22 cellular contexts compared by ENCODE assay signal in the genomic region with DNA sequence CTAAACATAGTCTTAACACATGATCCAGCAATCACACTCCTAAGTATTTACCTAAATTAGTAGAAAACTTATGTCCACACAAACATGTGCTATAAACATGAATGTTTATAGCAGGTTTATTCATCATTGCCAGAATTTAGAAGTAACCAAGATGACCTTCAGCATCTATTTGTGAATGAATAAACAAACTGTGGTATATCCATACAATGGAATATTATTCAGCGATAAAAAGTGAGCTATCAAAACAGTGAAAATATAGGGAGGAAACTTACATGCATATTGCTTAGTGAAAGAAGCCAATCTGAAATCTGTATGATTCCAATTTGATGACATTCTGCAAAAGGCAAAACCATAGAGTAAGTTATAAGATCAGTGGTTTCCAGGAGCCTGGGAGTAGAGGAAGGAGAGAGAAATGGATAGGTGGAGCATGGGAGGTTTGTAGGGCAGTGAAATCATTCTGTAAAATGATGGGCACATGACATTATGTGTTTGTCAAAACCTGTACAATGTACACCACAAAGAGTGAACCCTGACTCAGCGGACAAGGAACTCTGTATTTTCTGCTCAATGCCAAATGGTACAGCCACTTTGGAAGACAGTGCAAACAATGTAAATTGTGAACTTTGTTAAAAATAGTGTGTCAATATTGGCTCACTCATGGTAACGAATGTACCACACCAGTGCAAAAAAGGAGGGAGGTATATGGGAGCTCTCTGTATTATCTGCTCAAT.
DNase-seq lines count a peak whose midpoint lies in the region; ATAC-seq, FAIRE-seq and TF ChIP-seq lines count a peak whose summit lies in the region.
"Had no signal": no experiment of that assay in that cellular context is flagged by ENCODE, and none has a peak within 500 bp of the region (broad histone marks: within the 10 kb centered on the region; RNA-seq: fewer than 3 reads in every experiment).

No MANE protein-coding gene starts in this region.

- DNase-seq in ascending aorta (ENCODE audit: low spot score in 2 of 2), result no peak
- no peak for DNase-seq in pancreas
- DNase-seq in NOMO-1 treated with dmso at 0.1 percent for 144 hours (lab: John Stamatoyannopoulos, UW; ENCODE audit: unreplicated experiment), result no peak
- no peak for DNase-seq in activated T-cell treated with anti-CD3 and anti-CD28 coated beads, Interleukin-2, amount 50 U/mL, for 1 hour
- no peak for DNase-seq in SW480 (ENCODE audit: low spot score)
- DNase-seq: CD8-positive, alpha-beta T cell; DMS79; IMR-90; Karpas-422; NCI-H1417 treated with DMSO at 0.1 percent for 48 hours; NCI-H2029; NCI-H2171; NCI-H446; NCI-H82; PC-9; SJCRH30 had no signal

- POLR2A ChIA-PET in HEK293 (lab: Yijun Ruan, JAX), result no interaction called here

- CTCF ChIA-PET in HEK293 (lab: Yijun Ruan, JAX), result interaction anchor here (0.6 kb wide), 1 partner anchor 124 kb away, joined by 3 read pairs; a partner anchor contains a TSS

- H3K27ac ChIP-seq in HEK293 (ENCODE audit: extremely low read depth, low read depth, low read length) (no peak overlapping the region), ascending aorta (peak overlapping the region; percentile 91 to 94), pancreas (peak overlapping the region in 3 of 4 donors; percentile 15 to 81 (median 77))
- H3K27ac ChIP-seq: BLaER1, HL-60, PC-9, SJCRH30 had no signal

- H3K27me3 ChIP-seq in ascending aorta, result no peaks in the 10 kb centered on the region
- no peaks in the 10 kb centered on the region for H3K27me3 ChIP-seq in pancreas
- H3K27me3 ChIP-seq: BLaER1, SJCRH30 had no signal

- 49 to 57% methylated on average over 3 of the region's 3 CpGs for WGBS in pancreas, 2 donors

- FAIRE-seq in islet of Langerhans (lab: Jason Lieb, UNC) (peak; percentile 70), pancreas (lab: Jason Lieb, UNC) (no peak)

- no peak for TF ChIP-seq CTCF in HEK293 (tag by site-specific recombination; IDR thresholded peaks at IDR 0.05)
- no peak for TF ChIP-seq CTCF in ascending aorta (IDR thresholded peaks at IDR 0.05)
- no peak for TF ChIP-seq CTCF in pancreas (IDR thresholded peaks at IDR 0.05)

- no peaks in the 10 kb centered on the region for H3K36me3 ChIP-seq in HEK293 (ENCODE audit: control insufficient read depth in 2 of 2, insufficient read depth in 1 of 2, low read length in 2 of 2)
- no peaks in the 10 kb centered on the region for H3K36me3 ChIP-seq in ascending aorta
- H3K36me3 ChIP-seq in pancreas, result no peaks in the 10 kb centered on the region
- H3K36me3 ChIP-seq: BLaER1, HAP-1, SJCRH30 had no signal

- intact Hi-C loops in ascending aorta (cut with DNase I) (loop anchor here (5.0 kb wide), 1 partner anchor 96 kb away; no protein-coding TSS in a partner anchor), pancreas (cut with DNase I) (no loop called here)

- H3K4me1 ChIP-seq in HEK293 (ENCODE audit: control insufficient read depth, insufficient read depth, low read length), result no peaks in the 10 kb centered on the region
- H3K4me1 ChIP-seq in ascending aorta, result peaks cover 4 to 27% of the 10 kb centered on the region in 2 donors
- peaks cover 3 to 16% (median 8%) of the 10 kb centered on the region in 3 donors for H3K4me1 ChIP-seq in pancreas
- H3K4me1 ChIP-seq: BLaER1, HAP-1, SJCRH30 had no signal

- ATAC-seq in pancreas (peak; percentile 49 to 75 (median 62)), GM19395 (IDR thresholded peaks at IDR 0.05; ENCODE audit: unreplicated experiment) (no peak)
- ATAC-seq: CD8-positive, alpha-beta T cell had no signal

- H3K9me3 ChIP-seq in HEK293 (ENCODE audit: control insufficient read depth, insufficient read depth, low read depth, low read length), result no peaks in the 10 kb centered on the region
- no peaks in the 10 kb centered on the region for H3K9me3 ChIP-seq in ascending aorta
- no peaks in the 10 kb centered on the region for H3K9me3 ChIP-seq in pancreas
- H3K9me3 ChIP-seq: SJCRH30 had no signal

- no peak overlapping the region for H3K4me3 ChIP-seq in HEK293 (ENCODE audit: low read depth, low read length)
- H3K4me3 ChIP-seq in ascending aorta, result no peak overlapping the region
- H3K4me3 ChIP-seq in pancreas, result no peak overlapping the region
- H3K4me3 ChIP-seq: BLaER1, HAP-1, PC-9, SJCRH30 had no signal

TF ChIP-seq in HEK293, 187 proteins besides CTCF, POLR2A, EP300 and RAD21:
- TF ChIP-seq ZNF121 (tag by site-specific recombination; IDR thresholded peaks at IDR 0.05) (no peak), SETDB1 (IDR thresholded peaks at IDR 0.05; ENCODE audit: insufficient read length, low read length) (peak; percentile 17), ZNF658 (tag by site-specific recombination; IDR thresholded peaks at IDR 0.05) (no peak), MEIS1 (CRISPR knock-in tag; IDR thresholded peaks at IDR 0.05; ENCODE audit: borderline replicate concordance) (no peak), KLF10 (tag by site-specific recombination; IDR thresholded peaks at IDR 0.05) (no peak), WT1 (tag by site-specific recombination; IDR thresholded peaks at IDR 0.05) (no peak), ZNF146 (tag by site-specific recombination; IDR thresholded peaks at IDR 0.05) (0 out of 2 replicates have a peak, but pooled peaks have one; percentile 21)
